Comparison of ENCODE assay signal across 20 cellular contexts in genomic region chr2:27552941-27553340, GRCh38. TPM values are rescaled to one million over a fixed set of nuclear protein-coding genes. Genes with fewer than 3 reads are reported as not detected.
DNase-seq lines count a peak whose midpoint lies in the region; ATAC-seq, FAIRE-seq and TF ChIP-seq lines count a peak whose summit lies in the region.
"Had no signal": no experiment of that assay in that cellular context is flagged by ENCODE, and none has a peak within 500 bp of the region (broad histone marks: within the 10 kb centered on the region; RNA-seq: fewer than 3 reads in every experiment).

No MANE protein-coding gene starts in this region.

- H3K27me3 ChIP-seq in bronchial epithelial cell (ENCODE audit: control insufficient read depth, insufficient read depth, low read length) (no peaks in the 10 kb centered on the region), thyroid gland (no peaks in the 10 kb centered on the region)

- H3K4me3 ChIP-seq in bronchial epithelial cell (ENCODE audit: low read depth, low read length) (no peak overlapping the region), thyroid gland (replicated peaks in 1 of 3) (no peak overlapping the region)
- H3K4me3 ChIP-seq: GM23338 had no signal

- H3K36me3 ChIP-seq in bronchial epithelial cell (ENCODE audit: control insufficient read depth, insufficient read depth, low read length) (no peaks in the 10 kb centered on the region), thyroid gland (no peaks in the 10 kb centered on the region)

- FAIRE-seq in bronchial epithelial cell (lab: Jason Lieb, UNC) (no peak), D721Med (lab: Jason Lieb, UNC) (no peak)
- FAIRE-seq: G401.6, GM12892 had no signal

- WGBS in thyroid gland, 2 donors, result 23 to 52% methylated on average over 2 of the region's 2 CpGs

- intact Hi-C loops in thyroid gland (cut with DNase I), result no loop called here

- H3K27ac ChIP-seq in thyroid gland, result no peak overlapping the region

- TF ChIP-seq CTCF in bronchial epithelial cell (IDR thresholded peaks at IDR 0.05; ENCODE audit: insufficient read depth, low read length, severe bottlenecking) (no peak), thyroid gland (IDR thresholded peaks at IDR 0.05) (no peak), D721Med (IDR thresholded peaks at IDR 0.05; ENCODE audit: insufficient read depth, missing control alignments) (no peak)

- TF ChIP-seq POLR2A in thyroid gland (IDR thresholded peaks at IDR 0.05), result no peak

- DNase-seq in bronchial epithelial cell (ENCODE audit: low read depth) (peak; percentile 51), thyroid gland (peak; percentile 66 to 71), D721Med (ENCODE audit: insufficient read length, low spot score) (no peak)
- DNase-seq: C1 segment of cervical spinal cord; Calu3; CD4-positive, alpha-beta memory T cell; COR-L47; DMS153; DND-41; H9 had no signal

- H3K9me3 ChIP-seq in thyroid gland, result no peaks in the 10 kb centered on the region

- H3K4me1 ChIP-seq in thyroid gland, result no peaks in the 10 kb centered on the region

- ATAC-seq in esophagus mucosa (peak; percentile 81), GM19452 (IDR thresholded peaks at IDR 0.05; ENCODE audit: unreplicated experiment) (no peak), GM21447 (IDR thresholded peaks at IDR 0.05; ENCODE audit: unreplicated experiment) (no peak)
- ATAC-seq: GM23338, HCT116 had no signal

RNA-seq across cellular contexts. Expression of gene ZNF512, which starts 29.9 kb away (rescaled TPM):
- total RNA-seq in bronchial epithelial cell, result 6.4 and 7.4 TPM in 2 replicates
- 9.2 TPM for total RNA-seq in esophagus mucosa
- 10 to 100 TPM; 39.2 to 70.6 (median 50.3) TPM for total RNA-seq in thyroid gland

RNA-seq across cellular contexts. Expression of gene GCKR, which starts 56.3 kb away (rescaled TPM):
- total RNA-seq in bronchial epithelial cell, result not detected in 2 replicates
- 0.84 TPM for total RNA-seq in esophagus mucosa
- total RNA-seq in thyroid gland, result under 1 TPM in 1 of 4 donors, not detected in 3; 0.13 TPM
- total RNA-seq: A172; A673; CD4-positive, alpha-beta memory T cell; GM23338; H4 had no signal

RNA-seq across cellular contexts. Expression of gene FNDC4, which starts 57.9 kb away (rescaled TPM):
- 7.6 and 8.1 TPM in 2 replicates for total RNA-seq in bronchial epithelial cell
- 8.5 TPM for total RNA-seq in esophagus mucosa
- 10 to 100 TPM in 1 of 4 donors, 1 to 10 TPM in 3; 4.0 to 17.7 (median 7.1) TPM for total RNA-seq in thyroid gland
- total RNA-seq: CD4-positive, alpha-beta memory T cell had no signal
